Comparison of ENCODE assay signal across 8 cellular contexts in the genomic region with DNA sequence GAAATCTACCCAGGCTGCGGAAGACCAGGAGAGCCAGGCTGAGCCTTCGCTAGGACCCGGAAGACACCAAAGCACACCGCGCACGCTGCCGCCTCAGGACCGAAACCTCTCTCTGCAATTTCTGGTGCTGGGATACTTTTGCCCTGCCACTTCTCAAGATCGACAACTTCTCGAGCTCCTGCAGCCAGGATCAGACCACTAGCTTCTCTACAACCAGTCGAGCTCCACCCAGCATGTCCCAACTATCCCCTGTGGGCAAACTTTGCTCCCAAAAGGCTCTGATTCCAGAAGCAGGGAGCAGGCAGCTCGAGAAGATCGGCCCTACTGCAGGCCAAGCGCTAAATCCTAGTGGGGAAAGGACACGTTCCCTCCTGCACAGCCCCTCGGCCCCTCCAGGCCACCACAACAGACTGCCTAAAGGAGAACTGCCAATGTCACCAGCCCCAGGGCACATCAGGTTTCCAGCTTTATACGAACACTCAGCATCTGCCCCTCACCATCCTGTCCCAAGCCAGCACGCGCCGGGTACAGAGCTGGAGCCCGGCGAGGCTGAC. TPM values are rescaled to one million over a fixed set of nuclear protein-coding genes. Genes with fewer than 3 reads are reported as not detected.
DNase-seq lines count a peak whose midpoint lies in the region; TF ChIP-seq lines count a peak whose summit lies in the region.

No MANE protein-coding gene starts in this region.

- H3K9me3 ChIP-seq in SJSA1 (replicated peaks) (no peaks in the 10 kb centered on the region), left ventricle myocardium inferior (replicated peaks) (no peaks in the 10 kb centered on the region)

- intact Hi-C loops in left ventricle myocardium inferior (cut with micrococcal nuclease): loop anchor here (10.0 kb wide), 1 partner anchor 114 kb away; no protein-coding TSS in a partner anchor

- WGBS in adipose tissue, 3 donors: 0% methylated on average over 22 of the region's 22 CpGs

- H3K36me3 ChIP-seq in SJSA1: peaks cover 61% of the 10 kb centered on the region
- H3K36me3 ChIP-seq in left ventricle myocardium inferior: peaks cover 6% of the 10 kb centered on the region
- peaks cover 5% of the 10 kb centered on the region for H3K36me3 ChIP-seq in rectal smooth muscle tissue (ENCODE audit: control insufficient read depth, insufficient read depth, low read length)

- H3K4me3 ChIP-seq in SJSA1 (peak overlapping the region; percentile 97), left ventricle myocardium inferior (peak overlapping the region; percentile 97), rectal smooth muscle tissue (ENCODE audit: low read length) (peak overlapping the region; percentile 92)

- H3K4me1 ChIP-seq in SJSA1 (replicated peaks): peaks cover 26% of the 10 kb centered on the region
- H3K4me1 ChIP-seq in left ventricle myocardium inferior: peaks cover 73% of the 10 kb centered on the region
- peaks cover 11% of the 10 kb centered on the region for H3K4me1 ChIP-seq in rectal smooth muscle tissue (ENCODE audit: control insufficient read depth, insufficient read depth, low read length)

- DNase-seq in COR-L47 (lab: John Stamatoyannopoulos, UW) (peak; percentile 17), HT-29 (ENCODE audit: low spot score) (peak; percentile 62), SJSA1 (ENCODE audit: low read depth in 1 of 2, low spot score in 2 of 2) (peak in 1 of 2 experiments; percentile 59), left ventricle myocardium inferior (peak; percentile 45), NCI-H187 treated with DMSO at 0.1 percent for 48 hours (lab: John Stamatoyannopoulos, UW) (no peak), NCI-H1048 (lab: John Stamatoyannopoulos, UW) (no peak)

- peak overlapping the region; percentile 93 for H3K27ac ChIP-seq in SJSA1
- peak overlapping the region; percentile 75 for H3K27ac ChIP-seq in adipose tissue (ENCODE audit: low read depth, low read length)
- peak overlapping the region; percentile 98 for H3K27ac ChIP-seq in left ventricle myocardium inferior (replicated peaks)
- H3K27ac ChIP-seq in rectal smooth muscle tissue (ENCODE audit: low read depth, low read length): peak overlapping the region; percentile 99

- TF ChIP-seq CTCF in left ventricle myocardium inferior (IDR thresholded peaks at IDR 0.05; ENCODE audit: borderline replicate concordance): no peak

- peak overlapping the region; percentile 60 for H3K9ac ChIP-seq in rectal smooth muscle tissue (ENCODE audit: low read length)

- H3K27me3 ChIP-seq in SJSA1 (replicated peaks) (no peaks in the 10 kb centered on the region), left ventricle myocardium inferior (ENCODE audit: low read depth) (no peaks in the 10 kb centered on the region), rectal smooth muscle tissue (ENCODE audit: control insufficient read depth, insufficient read depth, low read length) (no peaks in the 10 kb centered on the region)

RNA-seq across cellular contexts. Expression of gene AKAP8, which starts 1.0 kb away (rescaled TPM):
- 41.7 and 50.4 TPM in 2 replicates for total RNA-seq in HT-29 (2014; rRNA removed; shearing (Covaris generic))
- total RNA-seq in SJSA1 (2014; rRNA removed; shearing (Covaris generic)): 10.9 and 27.5 TPM in 2 replicates
- polyA plus RNA-seq in adipose tissue: 10 to 100 TPM in 2 of 3 donors, 1 to 10 TPM in 1; 8.7 to 19.3 (median 13.3) TPM
- 21.8 TPM for total RNA-seq in left ventricle myocardium inferior

RNA-seq across cellular contexts. Expression of gene AKAP8L, which starts 40.2 kb away (rescaled TPM):
- total RNA-seq in HT-29 (2014; rRNA removed; shearing (Covaris generic)): 66.2 and 66.3 TPM in 2 replicates
- total RNA-seq in SJSA1 (2014; rRNA removed; shearing (Covaris generic)): 76.3 and 82.0 TPM in 2 replicates
- 10 to 100 TPM; 40.5 to 79.6 (median 49.9) TPM for polyA plus RNA-seq in adipose tissue
- 74.5 TPM for total RNA-seq in left ventricle myocardium inferior

RNA-seq across cellular contexts. Expression of gene BRD4, which starts 46.3 kb away (rescaled TPM):
- total RNA-seq in HT-29 (2014; rRNA removed; shearing (Covaris generic)): 20.1 and 20.3 TPM in 2 replicates
- 14.5 and 15.8 TPM in 2 replicates for total RNA-seq in SJSA1 (2014; rRNA removed; shearing (Covaris generic))
- polyA plus RNA-seq in adipose tissue: 10 to 100 TPM; 12.5 to 35.8 (median 23.1) TPM
- 60.9 TPM for total RNA-seq in left ventricle myocardium inferior

Comparison
In these comparisons a context has a peak if more than half of its experiments do, and no peak if none do; other contexts are left out.
1. DNase-seq: peak in COR-L47 (single experiment), HT-29 (single experiment) and left ventricle myocardium inferior (single experiment); none in NCI-H187 treated with DMSO at 0.1 percent for 48 hours (single experiment) and NCI-H1048 (single experiment).
2. Peak in every context shown above with its lines, with median percentiles within 50 percentile points of each other: H3K27ac ChIP-seq and H3K4me3 ChIP-seq.